1 cellular context compared by ENCODE assay signal in genomic region chr10:70672165-70672992, GRCh38.
TF ChIP-seq lines count a peak whose summit lies in the region.

A gene with protein sequence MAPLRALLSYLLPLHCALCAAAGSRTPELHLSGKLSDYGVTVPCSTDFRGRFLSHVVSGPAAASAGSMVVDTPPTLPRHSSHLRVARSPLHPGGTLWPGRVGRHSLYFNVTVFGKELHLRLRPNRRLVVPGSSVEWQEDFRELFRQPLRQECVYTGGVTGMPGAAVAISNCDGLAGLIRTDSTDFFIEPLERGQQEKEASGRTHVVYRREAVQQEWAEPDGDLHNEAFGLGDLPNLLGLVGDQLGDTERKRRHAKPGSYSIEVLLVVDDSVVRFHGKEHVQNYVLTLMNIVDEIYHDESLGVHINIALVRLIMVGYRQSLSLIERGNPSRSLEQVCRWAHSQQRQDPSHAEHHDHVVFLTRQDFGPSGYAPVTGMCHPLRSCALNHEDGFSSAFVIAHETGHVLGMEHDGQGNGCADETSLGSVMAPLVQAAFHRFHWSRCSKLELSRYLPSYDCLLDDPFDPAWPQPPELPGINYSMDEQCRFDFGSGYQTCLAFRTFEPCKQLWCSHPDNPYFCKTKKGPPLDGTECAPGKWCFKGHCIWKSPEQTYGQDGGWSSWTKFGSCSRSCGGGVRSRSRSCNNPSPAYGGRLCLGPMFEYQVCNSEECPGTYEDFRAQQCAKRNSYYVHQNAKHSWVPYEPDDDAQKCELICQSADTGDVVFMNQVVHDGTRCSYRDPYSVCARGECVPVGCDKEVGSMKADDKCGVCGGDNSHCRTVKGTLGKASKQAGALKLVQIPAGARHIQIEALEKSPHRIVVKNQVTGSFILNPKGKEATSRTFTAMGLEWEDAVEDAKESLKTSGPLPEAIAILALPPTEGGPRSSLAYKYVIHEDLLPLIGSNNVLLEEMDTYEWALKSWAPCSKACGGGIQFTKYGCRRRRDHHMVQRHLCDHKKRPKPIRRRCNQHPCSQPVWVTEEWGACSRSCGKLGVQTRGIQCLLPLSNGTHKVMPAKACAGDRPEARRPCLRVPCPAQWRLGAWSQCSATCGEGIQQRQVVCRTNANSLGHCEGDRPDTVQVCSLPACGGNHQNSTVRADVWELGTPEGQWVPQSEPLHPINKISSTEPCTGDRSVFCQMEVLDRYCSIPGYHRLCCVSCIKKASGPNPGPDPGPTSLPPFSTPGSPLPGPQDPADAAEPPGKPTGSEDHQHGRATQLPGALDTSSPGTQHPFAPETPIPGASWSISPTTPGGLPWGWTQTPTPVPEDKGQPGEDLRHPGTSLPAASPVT (plus strand): TSS chr10:70672506. CDS start chr10:70672803, 297 bp downstream.

TF ChIP-seq in K562, 482 proteins besides CTCF, POLR2A, EP300 and RAD21 (continued from another document and continues in another):
- 0 out of 2 replicates have a peak, but pooled peaks have one; percentile 69 for TF ChIP-seq HOMEZ (CRISPR knock-in tag; IDR thresholded peaks at IDR 0.05)
- peak; percentile 74; the same call in 1 of the 2 replicates for TF ChIP-seq DMBX1 (CRISPR knock-in tag; IDR thresholded peaks at IDR 0.05; ENCODE audit: borderline replicate concordance)
- TF ChIP-seq TEAD2 (tag; IDR thresholded peaks at IDR 0.05), result no peak
- TF ChIP-seq PML (IDR thresholded peaks at IDR 0.05; ENCODE audit: low read length), result peak; percentile 40; the same call in 1 of the 2 replicates
- no peak; a peak in 1 of 4 replicates for TF ChIP-seq ZNF639 (CRISPR knock-in tag; conservative IDR thresholded peaks at IDR 0.05 in 1 of 2, IDR thresholded peaks at IDR 0.05 in 1 of 2)
- no peak for TF ChIP-seq CHAMP1 (IDR thresholded peaks at IDR 0.05)
- TF ChIP-seq, protein P1, sequence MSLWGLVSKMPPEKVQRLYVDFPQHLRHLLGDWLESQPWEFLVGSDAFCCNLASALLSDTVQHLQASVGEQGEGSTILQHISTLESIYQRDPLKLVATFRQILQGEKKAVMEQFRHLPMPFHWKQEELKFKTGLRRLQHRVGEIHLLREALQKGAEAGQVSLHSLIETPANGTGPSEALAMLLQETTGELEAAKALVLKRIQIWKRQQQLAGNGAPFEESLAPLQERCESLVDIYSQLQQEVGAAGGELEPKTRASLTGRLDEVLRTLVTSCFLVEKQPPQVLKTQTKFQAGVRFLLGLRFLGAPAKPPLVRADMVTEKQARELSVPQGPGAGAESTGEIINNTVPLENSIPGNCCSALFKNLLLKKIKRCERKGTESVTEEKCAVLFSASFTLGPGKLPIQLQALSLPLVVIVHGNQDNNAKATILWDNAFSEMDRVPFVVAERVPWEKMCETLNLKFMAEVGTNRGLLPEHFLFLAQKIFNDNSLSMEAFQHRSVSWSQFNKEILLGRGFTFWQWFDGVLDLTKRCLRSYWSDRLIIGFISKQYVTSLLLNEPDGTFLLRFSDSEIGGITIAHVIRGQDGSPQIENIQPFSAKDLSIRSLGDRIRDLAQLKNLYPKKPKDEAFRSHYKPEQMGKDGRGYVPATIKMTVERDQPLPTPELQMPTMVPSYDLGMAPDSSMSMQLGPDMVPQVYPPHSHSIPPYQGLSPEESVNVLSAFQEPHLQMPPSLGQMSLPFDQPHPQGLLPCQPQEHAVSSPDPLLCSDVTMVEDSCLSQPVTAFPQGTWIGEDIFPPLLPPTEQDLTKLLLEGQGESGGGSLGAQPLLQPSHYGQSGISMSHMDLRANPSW (CRISPR knock-in tag; IDR thresholded peaks at IDR 0.05), result 0 out of 2 replicates have a peak, but pooled peaks have one; percentile 12
- TF ChIP-seq SREBF1 (IDR thresholded peaks at IDR 0.05; ENCODE audit: borderline replicate concordance, low read depth, low read length), result no peak
- peak; percentile 91 for TF ChIP-seq ZBTB9 (CRISPR knock-in tag; IDR thresholded peaks at IDR 0.05)
- TF ChIP-seq ZNF77 (CRISPR knock-in tag; IDR thresholded peaks at IDR 0.05), result no peak
- TF ChIP-seq RBM15 (IDR thresholded peaks at IDR 0.05; ENCODE audit: insufficient read depth, low read length), result no peak
- TF ChIP-seq ZNF445 (CRISPR knock-in tag; IDR thresholded peaks at IDR 0.05; ENCODE audit: low read depth), result 0 out of 2 replicates have a peak, but pooled peaks have one; percentile 26
- no peak for TF ChIP-seq HMG20A (CRISPR knock-in tag; conservative IDR thresholded peaks at IDR 0.05)
- TF ChIP-seq TEAD1 (CRISPR knock-in tag; IDR thresholded peaks at IDR 0.05), result no peak
- TF ChIP-seq TAL1 (IDR thresholded peaks at IDR 0.05), result no peak
- TF ChIP-seq, protein P2, sequence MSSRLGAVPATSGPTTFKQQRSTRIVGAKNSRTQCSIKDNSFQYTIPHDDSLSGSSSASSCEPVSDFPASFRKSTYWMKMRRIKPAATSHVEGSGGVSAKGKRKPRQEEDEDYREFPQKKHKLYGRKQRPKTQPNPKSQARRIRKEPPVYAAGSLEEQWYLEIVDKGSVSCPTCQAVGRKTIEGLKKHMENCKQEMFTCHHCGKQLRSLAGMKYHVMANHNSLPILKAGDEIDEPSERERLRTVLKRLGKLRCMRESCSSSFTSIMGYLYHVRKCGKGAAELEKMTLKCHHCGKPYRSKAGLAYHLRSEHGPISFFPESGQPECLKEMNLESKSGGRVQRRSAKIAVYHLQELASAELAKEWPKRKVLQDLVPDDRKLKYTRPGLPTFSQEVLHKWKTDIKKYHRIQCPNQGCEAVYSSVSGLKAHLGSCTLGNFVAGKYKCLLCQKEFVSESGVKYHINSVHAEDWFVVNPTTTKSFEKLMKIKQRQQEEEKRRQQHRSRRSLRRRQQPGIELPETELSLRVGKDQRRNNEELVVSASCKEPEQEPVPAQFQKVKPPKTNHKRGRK (tag; IDR thresholded peaks at IDR 0.05), result no peak
- TF ChIP-seq ZBTB11 (CRISPR knock-in tag; IDR thresholded peaks at IDR 0.05), result peak in 2 of 3 experiments; percentile 47 to 87; a peak in 2 of 6 replicates
- no peak for TF ChIP-seq FOXP4 (CRISPR knock-in tag; IDR thresholded peaks at IDR 0.05; ENCODE audit: borderline replicate concordance)
- TF ChIP-seq VEZF1 (CRISPR knock-in tag; IDR thresholded peaks at IDR 0.05), result peak; percentile 72
- no peak for TF ChIP-seq SMAD3 (CRISPR knock-in tag; conservative IDR thresholded peaks at IDR 0.05)
- TF ChIP-seq TAF9B (IDR thresholded peaks at IDR 0.05; ENCODE audit: partially characterized antibody), result no peak
- TF ChIP-seq IRF2 (CRISPR knock-in tag; IDR thresholded peaks at IDR 0.05), result no peak
- TF ChIP-seq CBX5 (IDR thresholded peaks at IDR 0.05; ENCODE audit: borderline replicate concordance, low read depth), result no peak; the same call in 1 of the 2 replicates
- TF ChIP-seq MEF2D (tag; conservative IDR thresholded peaks at IDR 0.05; ENCODE audit: low read depth), result no peak
- no peak for TF ChIP-seq BHLHE40 (IDR thresholded peaks at IDR 0.05; ENCODE audit: low read length)
